29 cellular contexts compared by ENCODE assay signal in genomic region chr19:40659566-40659965, GRCh38.
"Had no signal": no experiment of that assay in that cellular context is flagged by ENCODE, and none has a peak within 500 bp of the region (broad histone marks: within the 10 kb centered on the region; RNA-seq: fewer than 3 reads in every experiment).

No MANE protein-coding gene starts in this region.

- H3K36me3 ChIP-seq: adrenal gland, colonic mucosa, neural progenitor cell, transverse colon had no signal

- H3K27ac ChIP-seq: adrenal gland, body of pancreas, colonic mucosa, neural progenitor cell, testis, VCaP had no signal

- H3K27me3 ChIP-seq: adrenal gland, body of pancreas, colonic mucosa, testis, transverse colon had no signal

- DNase-seq: activated CD4-positive, alpha-beta T cell treated with anti-CD3 and anti-CD28 coated beads for 4 hours; activated CD4-positive, alpha-beta T cell treated with anti-CD3 and anti-CD28 coated beads, Interleukin-2, amount 50 U/mL, for 4 hours; activated effector memory CD4-positive, alpha-beta T cell treated with Interleukin-2 at 50 U/mL for 16 hours; activated naive CD4-positive, alpha-beta T cell treated with Interleukin-2 at 50 U/mL for 16 hours; activated T-cell treated with anti-CD3 and anti-CD28 coated beads for 4 hours; activated T-cell treated with anti-CD3 and anti-CD28 coated beads, Interleukin-2, amount 50 U/mL, for 72 hours; adrenal gland; aorta; body of pancreas; cerebellar nuclear complex; colonic mucosa; effector CD8-positive, alpha-beta T cell; foreskin melanocyte; glutamatergic neuron; left cardiac atrium; left ventricle myocardium superior; midbrain; naive thymus-derived CD8-positive, alpha-beta T cell; occipital lobe; right cardiac atrium; stimulated activated CD4-positive, alpha-beta T cell treated with anti-CD3 and anti-CD28 coated beads, Interleukin-15, amount 100 ng/mL, for 24 hours; stimulated activated CD4-positive, alpha-beta T cell treated with anti-CD3 and anti-CD28 coated beads, Interleukin-2, amount 100 ng/mL, for 24 hours; stimulated activated naive B cell treated with anti-CD40 and anti-IgM and Interleukin-4, amounts not matched to agents 10 μg/mL and 1 μg/mL and 100 μg/mL, for 72 hours; T-cell; testis; transverse colon had no signal

- H3K27ac Mint-ChIP-seq: activated naive CD8-positive, alpha-beta T cell; activated T-cell treated with anti-CD3 and anti-CD28 coated beads, Interleukin-2, amount 50 U/mL, for 72 hours; neural progenitor cell; stimulated activated naive B cell treated with anti-CD40 and anti-IgM and Interleukin-4, amounts not matched to agents 10 μg/mL and 1 μg/mL and 100 μg/mL, for 72 hours; T-cell had no signal

- ATAC-seq: activated T-cell treated with anti-CD3 and anti-CD28 coated beads, Interleukin-2, amount 50 U/mL, for 72 hours; body of pancreas; left cardiac atrium; left ventricle myocardium superior; naive thymus-derived CD8-positive, alpha-beta T cell; right cardiac atrium; stimulated activated naive B cell treated with anti-CD40 and anti-IgM and Interleukin-4, amounts not matched to agents 10 μg/mL and 1 μg/mL and 100 μg/mL, for 72 hours; T-cell had no signal

- H3K9me3 ChIP-seq: adrenal gland, body of pancreas, colonic mucosa, testis, transverse colon had no signal

- H3K4me2 ChIP-seq: neural progenitor cell had no signal

- H2AFZ ChIP-seq: neural progenitor cell had no signal

- H3K36me3 Mint-ChIP-seq: activated naive CD8-positive, alpha-beta T cell; naive thymus-derived CD8-positive, alpha-beta T cell; neural progenitor cell; stimulated activated naive B cell treated with anti-CD40 and anti-IgM and Interleukin-4, amounts not matched to agents 10 μg/mL and 1 μg/mL and 100 μg/mL, for 72 hours; T-cell had no signal

- H3K27me3 Mint-ChIP-seq: activated naive CD8-positive, alpha-beta T cell; T-cell had no signal

- H3K4me3 Mint-ChIP-seq: activated naive CD8-positive, alpha-beta T cell; activated T-cell treated with anti-CD3 and anti-CD28 coated beads, Interleukin-2, amount 50 U/mL, for 72 hours; naive thymus-derived CD8-positive, alpha-beta T cell; neural progenitor cell; stimulated activated naive B cell treated with anti-CD40 and anti-IgM and Interleukin-4, amounts not matched to agents 10 μg/mL and 1 μg/mL and 100 μg/mL, for 72 hours; T-cell had no signal

- H3K4me3 ChIP-seq: adrenal gland, body of pancreas, colonic mucosa, neural progenitor cell, testis, transverse colon had no signal

- H3K4me1 ChIP-seq: colonic mucosa, neural progenitor cell had no signal

- H3K9me3 Mint-ChIP-seq: activated T-cell treated with anti-CD3 and anti-CD28 coated beads, Interleukin-2, amount 50 U/mL, for 72 hours; naive thymus-derived CD8-positive, alpha-beta T cell; neural progenitor cell; stimulated activated naive B cell treated with anti-CD40 and anti-IgM and Interleukin-4, amounts not matched to agents 10 μg/mL and 1 μg/mL and 100 μg/mL, for 72 hours; T-cell had no signal
